ENCODE assay signal across 1 cellular context in genomic region chr16:8678068-8678927, GRCh38.
TF ChIP-seq lines count a peak whose summit lies in the region.

No MANE protein-coding gene starts in this region.

TF ChIP-seq in HepG2, 621 proteins besides CTCF, POLR2A, EP300 and RAD21 (continued from another document and continues in another):
- TF ChIP-seq PREB (CRISPR knock-in tag; IDR thresholded peaks at IDR 0.05): no peak
- peak; percentile 82; the same call in 1 of the 2 replicates for TF ChIP-seq MBD4 (IDR thresholded peaks at IDR 0.05; ENCODE audit: borderline replicate concordance, low read length)
- TF ChIP-seq SMARCC2 (IDR thresholded peaks at IDR 0.05): peak; percentile 14; the same call in 1 of the 2 replicates
- TF ChIP-seq KLF13 (CRISPR knock-in tag; IDR thresholded peaks at IDR 0.05): no peak
- no peak for TF ChIP-seq TMF1 (CRISPR knock-in tag; IDR thresholded peaks at IDR 0.05; ENCODE audit: low read depth)
- no peak for TF ChIP-seq ZNF512B (CRISPR knock-in tag; IDR thresholded peaks at IDR 0.05; ENCODE audit: borderline replicate concordance)
- TF ChIP-seq HES4 (CRISPR knock-in tag; IDR thresholded peaks at IDR 0.05; ENCODE audit: borderline replicate concordance): no peak
- no peak for TF ChIP-seq ZC3H13 (CRISPR knock-in tag; IDR thresholded peaks at IDR 0.05)
- no peak for TF ChIP-seq ZNF547 (CRISPR knock-in tag; IDR thresholded peaks at IDR 0.05)
- peak; percentile 62; the same call in 1 of the 2 replicates for TF ChIP-seq FOXO1 (CRISPR knock-in tag; IDR thresholded peaks at IDR 0.05)
- TF ChIP-seq POLR2G (IDR thresholded peaks at IDR 0.05; ENCODE audit: low read depth, low read length): 0 out of 2 replicates have a peak, but pooled peaks have one; percentile 48
- TF ChIP-seq SMAD3 (CRISPR knock-in tag; IDR thresholded peaks at IDR 0.05): peak; percentile 67; the same call in 1 of the 2 replicates
- no peak; the same call in 1 of the 2 replicates for TF ChIP-seq KDM3A (CRISPR knock-in tag; IDR thresholded peaks at IDR 0.05; ENCODE audit: low read depth)
- TF ChIP-seq MAF1 (CRISPR knock-in tag; IDR thresholded peaks at IDR 0.05; ENCODE audit: borderline replicate concordance): no peak
- no peak for TF ChIP-seq ZNF251 (CRISPR knock-in tag; IDR thresholded peaks at IDR 0.05)
- TF ChIP-seq ZNF124 (CRISPR knock-in tag; IDR thresholded peaks at IDR 0.05): peak; percentile 82; the same call in 1 of the 2 replicates
- no peak; the same call in 1 of the 2 replicates for TF ChIP-seq GABPB1 (CRISPR knock-in tag; IDR thresholded peaks at IDR 0.05)
- TF ChIP-seq HNF1A (IDR thresholded peaks at IDR 0.05; ENCODE audit: low read depth): peak; percentile 57; the same call in 1 of the 2 replicates
- peak; percentile 75; the same call in 1 of the 2 replicates for TF ChIP-seq HNF1A (CRISPR knock-in tag; IDR thresholded peaks at IDR 0.05; ENCODE audit: borderline replicate concordance)
- TF ChIP-seq ZNF33A (CRISPR knock-in tag; IDR thresholded peaks at IDR 0.05; ENCODE audit: borderline replicate concordance): no peak
- no peak for TF ChIP-seq PRPF4 (IDR thresholded peaks at IDR 0.05; ENCODE audit: low read depth, low read length, poor library complexity, severe bottlenecking)
- no peak for TF ChIP-seq ZNF616 (CRISPR knock-in tag; IDR thresholded peaks at IDR 0.05; ENCODE audit: low read depth)
- TF ChIP-seq PRMT3 (CRISPR knock-in tag; IDR thresholded peaks at IDR 0.05; ENCODE audit: borderline replicate concordance, low read depth): no peak
- TF ChIP-seq PAF1 (CRISPR knock-in tag; IDR thresholded peaks at IDR 0.05): no peak
- 0 out of 2 replicates have a peak, but pooled peaks have one; percentile 35 for TF ChIP-seq ZNF33B (CRISPR knock-in tag; IDR thresholded peaks at IDR 0.05)
- TF ChIP-seq ZBTB7A (CRISPR knock-in tag; IDR thresholded peaks at IDR 0.05): no peak
- 0 out of 2 replicates have a peak, but pooled peaks have one; percentile 10 for TF ChIP-seq FIP1L1 (IDR thresholded peaks at IDR 0.05; ENCODE audit: borderline replicate concordance, insufficient read depth, low read depth, low read length)
- no peak for TF ChIP-seq ZNF501 (CRISPR knock-in tag; IDR thresholded peaks at IDR 0.05)
- no peak for TF ChIP-seq MZF1 (CRISPR knock-in tag; IDR thresholded peaks at IDR 0.05; ENCODE audit: borderline replicate concordance)
- no peak for TF ChIP-seq ZNF597 (CRISPR knock-in tag; IDR thresholded peaks at IDR 0.05)
- peak; percentile 75; the same call in 1 of the 2 replicates for TF ChIP-seq ZNF609 (CRISPR knock-in tag; IDR thresholded peaks at IDR 0.05; ENCODE audit: borderline replicate concordance)
- peak; percentile 88; the same call in 1 of the 2 replicates for TF ChIP-seq TGIF2 (CRISPR knock-in tag; IDR thresholded peaks at IDR 0.05)
- peak; percentile 51; the same call in 1 of the 2 replicates for TF ChIP-seq ZNF430 (CRISPR knock-in tag; IDR thresholded peaks at IDR 0.05)
- peak; percentile 46; the same call in 1 of the 2 replicates for TF ChIP-seq MIER2 (CRISPR knock-in tag; IDR thresholded peaks at IDR 0.05)
- TF ChIP-seq NCOA5 (CRISPR knock-in tag; IDR thresholded peaks at IDR 0.05): no peak
- TF ChIP-seq ZNF512 (CRISPR knock-in tag; IDR thresholded peaks at IDR 0.05): no peak
- peak; percentile 86; the same call in 1 of the 2 replicates for TF ChIP-seq FOXJ3 (CRISPR knock-in tag; IDR thresholded peaks at IDR 0.05; ENCODE audit: borderline replicate concordance)
- TF ChIP-seq ZNF879 (CRISPR knock-in tag; IDR thresholded peaks at IDR 0.05): no peak; the same call in 1 of the 2 replicates
- no peak for TF ChIP-seq ZBTB26 (CRISPR knock-in tag; IDR thresholded peaks at IDR 0.05; ENCODE audit: borderline replicate concordance)
- no peak for TF ChIP-seq HINFP (CRISPR knock-in tag; IDR thresholded peaks at IDR 0.05; ENCODE audit: low read depth)
- TF ChIP-seq ZNF563 (CRISPR knock-in tag; IDR thresholded peaks at IDR 0.05): no peak
- no peak; the same call in 1 of the 2 replicates for TF ChIP-seq HIVEP1 (CRISPR knock-in tag; IDR thresholded peaks at IDR 0.05)
- TF ChIP-seq NFYC (CRISPR knock-in tag; IDR thresholded peaks at IDR 0.05): peak; percentile 33; the same call in 1 of the 2 replicates
- TF ChIP-seq NFKBIZ (CRISPR knock-in tag; IDR thresholded peaks at IDR 0.05): peak; percentile 77; the same call in 1 of the 2 replicates
- TF ChIP-seq ZNF674 (CRISPR knock-in tag; IDR thresholded peaks at IDR 0.05; ENCODE audit: low read depth): no peak
- TF ChIP-seq ZNF367 (CRISPR knock-in tag; IDR thresholded peaks at IDR 0.05; ENCODE audit: borderline replicate concordance): no peak
